Comparison of ENCODE assay signal across 1 cellular context in the genomic region with DNA sequence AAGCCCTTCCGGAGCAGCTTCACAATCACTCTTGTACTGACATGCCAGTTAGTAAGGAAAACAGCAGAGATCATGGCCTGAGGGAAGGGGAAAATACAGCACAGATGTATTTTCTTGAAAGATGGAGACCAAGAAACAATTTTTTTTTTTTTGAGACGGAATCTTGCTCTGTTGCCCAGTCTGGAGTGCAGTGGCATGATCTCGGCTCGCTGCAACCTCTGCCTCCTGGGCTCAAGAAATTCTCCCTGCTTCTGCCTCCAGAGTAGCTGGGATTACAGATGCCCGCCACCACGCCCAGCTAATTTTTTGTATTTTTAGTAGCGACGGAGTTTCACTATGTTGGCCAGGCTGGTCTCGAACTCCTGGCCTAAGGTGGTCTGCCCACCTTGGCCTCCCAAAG. TPM values are rescaled to one million over a fixed set of nuclear protein-coding genes. Genes with fewer than 3 reads are reported as not detected.
"Had no signal": no experiment of that assay in that cellular context is flagged by ENCODE, and none has a peak within 500 bp of the region (broad histone marks: within the 10 kb centered on the region; RNA-seq: fewer than 3 reads in every experiment).

No MANE protein-coding gene starts in this region.

RNA-seq across cellular contexts. Expression of a gene that starts 39.9 kb away (rescaled TPM):
- total RNA-seq: T-helper 1 cell treated with Interleukin-12 subunit alpha and Interleukin-12 subunit beta and Interleukin-4 antibody, amounts not matched to agents 30 ng/mL and 1 ng/mL, for 36 hours had no signal
